In the genomic region with DNA sequence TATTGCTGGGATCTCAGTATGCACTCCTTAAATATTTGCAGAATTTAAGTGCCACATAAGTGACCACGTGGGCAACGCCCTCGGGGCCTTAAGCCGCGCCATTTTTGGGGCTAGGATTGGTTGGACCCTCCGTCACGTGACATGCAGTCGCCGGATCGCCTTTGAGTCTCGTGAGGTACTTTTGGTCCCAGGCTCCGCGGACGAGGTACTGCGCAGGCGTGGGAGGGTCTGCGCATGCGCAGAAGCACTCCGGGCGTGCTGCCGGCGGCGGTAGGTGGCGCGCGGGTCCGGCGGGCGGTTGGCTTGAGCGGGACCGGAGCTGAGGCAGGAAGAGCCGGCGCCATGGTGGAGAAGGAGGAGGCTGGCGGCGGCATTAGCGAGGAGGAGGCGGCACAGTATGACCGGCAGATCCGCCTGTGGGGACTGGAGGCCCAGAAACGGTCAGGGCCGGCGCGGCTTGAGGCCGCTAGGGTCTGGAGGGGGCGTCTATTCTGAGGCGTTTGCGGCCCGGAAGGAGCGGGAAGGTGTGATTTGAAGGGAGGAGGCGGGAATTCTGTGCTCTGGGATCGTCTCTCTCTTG, we compare ENCODE assay signal across 8 cellular contexts. TPM values are rescaled to one million over a fixed set of nuclear protein-coding genes. Genes with fewer than 3 reads are reported as not detected.
DNase-seq lines count a peak whose midpoint lies in the region; ATAC-seq, FAIRE-seq and TF ChIP-seq lines count a peak whose summit lies in the region.

A gene (plus strand): TSS at position 247 of the 580 bp plus-strand sequence. CDS start 96 bp downstream, at position 343.

- in situ Hi-C loops in HepG2 (cut with HindIII; ENCODE audit: extremely low pct_ligation_motif_present, low pct_unique_long_range_greater_than_20kb), result no loop called here

- TF ChIP-seq EP300 in HepG2 (IDR thresholded peaks at IDR 0.05; ENCODE audit: low read depth in 2 of 2, low read length in 2 of 2) (no peak), HepG2 (CRISPR knock-in tag; IDR thresholded peaks at IDR 0.05; ENCODE audit: borderline replicate concordance) (no peak)

- peaks cover 20% of the 10 kb centered on the region for H4K20me1 ChIP-seq in HepG2 (ENCODE audit: insufficient read depth, low read length)

- H3K9ac ChIP-seq in HepG2 (ENCODE audit: insufficient read depth, low read depth, low read length), result peak within 1 kb of the TSS; percentile 89

- H3K79me2 ChIP-seq in HepG2 (ENCODE audit: insufficient read depth, low read length), result peaks cover 48% of the 10 kb centered on the region

- peak within 1 kb of the TSS; percentile 73 for H3K4me2 ChIP-seq in HepG2 (ENCODE audit: low read depth, low read length)

- TF ChIP-seq CTCF in C4-2B (conservative IDR thresholded peaks at IDR 0.05), result peak; percentile 57
- TF ChIP-seq CTCF in HepG2 (CRISPR knock-in tag; IDR thresholded peaks at IDR 0.05), result peak; percentile 90

- peaks cover 44% of the 10 kb centered on the region for H3K4me1 ChIP-seq in HepG2 (ENCODE audit: insufficient read depth, low read length)

- H2AFZ ChIP-seq in HepG2 (ENCODE audit: low read length), result peak within 1 kb of the TSS; percentile 6

- peak; percentile 81 for FAIRE-seq in HepG2 (lab: Jason Lieb, UNC)

- no peaks in the 10 kb centered on the region for H3K9me3 ChIP-seq in HepG2 (ENCODE audit: low read length)

- POLR2A ChIA-PET in HepG2 (lab: Yijun Ruan, JAX), result interaction anchor here (0.8 to 3.9 kb wide), 10 partner anchors 18 to 126 kb away, joined by 3 to 46 read pairs (median 8); a partner anchor contains a TSS

- no TSS peak for BruUV-seq in HepG2 (replicated peaks; lab: Mats Ljungman, UMichigan)

- ATAC-seq in GM19351 (IDR thresholded peaks at IDR 0.05; ENCODE audit: unreplicated experiment) (peak; percentile 80), HG03558 (IDR thresholded peaks at IDR 0.05; ENCODE audit: extremely low read depth, unreplicated experiment) (peak; percentile 61), HepG2 (peak; percentile 90)

- no peak; the same call in 1 of the 2 replicates for TF ChIP-seq RAD21 in HepG2 (CRISPR knock-in tag; IDR thresholded peaks at IDR 0.05)

- CTCF ChIA-PET in HepG2 (lab: Yijun Ruan, JAX; ENCODE audit: low intra/inter-chr PET ratio, low total read pairs), result no interaction called here

- H3K27ac ChIP-seq in C4-2B (peak within 1 kb of the TSS; percentile 93), HepG2 (ENCODE audit: extremely low read length, insufficient read depth, low read length) (peak within 1 kb of the TSS; percentile 81)

- intact Hi-C loops in HepG2 (cut with micrococcal nuclease; ENCODE audit: unreplicated experiment), result no loop called here

- peak within 1 kb of the TSS; percentile 78 to 87 (median 87) for H3K4me3 ChIP-seq in HepG2 (replicated peaks in 1 of 3; ENCODE audit: insufficient read depth in 1 of 3, low read depth in 2 of 3, low read length in 3 of 3)

- no peaks in the 10 kb centered on the region; a peak in 1 of 5 replicates for H3K27me3 ChIP-seq in HepG2 (ENCODE audit: control insufficient read depth in 1 of 2, insufficient read depth in 2 of 2, low read length in 2 of 2)

- peaks cover 0 to 5% of the 10 kb centered on the region in 2 experiments; a peak in 1 of 5 replicates for H3K36me3 ChIP-seq in HepG2 (replicated peaks in 1 of 2; ENCODE audit: control insufficient read depth in 1 of 2, insufficient read depth in 2 of 2, low read length in 2 of 2)

- WGBS in HepG2 (ENCODE audit: low lambda C conversion rate), result 2% methylated on average over 20 of the region's 51 CpGs

- peak; percentile 45 to 81; a peak in 3 of 4 replicates for TF ChIP-seq POLR2A in HepG2 (IDR thresholded peaks at IDR 0.05; ENCODE audit: insufficient read depth in 1 of 2, low read depth in 2 of 2, low read length in 2 of 2)

- DNase-seq in NCI-H748 treated with DMSO at 0.1 percent for 48 hours (lab: John Stamatoyannopoulos, UW) (peak; percentile 94), dermis microvascular lymphatic vessel endothelial cell (ENCODE audit: low read depth in 2 of 2) (peak; percentile 96 to 98), HepG2 (ENCODE audit: low spot score) (peak; percentile 97)
- DNase-seq in activated CD4-positive, alpha-beta T cell treated with anti-CD3 and anti-CD28 coated beads, Interleukin-2, amount 50 U/mL, for 24 hours (ENCODE audit: low read depth in 1 of 2, low spot score in 1 of 2), result peak; percentile 90 to 98
- peak; percentile 88 for DNase-seq in stimulated activated CD4-positive, alpha-beta T cell treated with anti-CD3 and anti-CD28 coated beads, Interleukin-4, amount 100 ng/mL, for 1 hour

TF ChIP-seq in HepG2, 621 proteins besides CTCF, POLR2A, EP300 and RAD21 (continues in another document):
- TF ChIP-seq ATF1 (CRISPR knock-in tag; IDR thresholded peaks at IDR 0.05), result no peak
- TF ChIP-seq, protein P1, sequence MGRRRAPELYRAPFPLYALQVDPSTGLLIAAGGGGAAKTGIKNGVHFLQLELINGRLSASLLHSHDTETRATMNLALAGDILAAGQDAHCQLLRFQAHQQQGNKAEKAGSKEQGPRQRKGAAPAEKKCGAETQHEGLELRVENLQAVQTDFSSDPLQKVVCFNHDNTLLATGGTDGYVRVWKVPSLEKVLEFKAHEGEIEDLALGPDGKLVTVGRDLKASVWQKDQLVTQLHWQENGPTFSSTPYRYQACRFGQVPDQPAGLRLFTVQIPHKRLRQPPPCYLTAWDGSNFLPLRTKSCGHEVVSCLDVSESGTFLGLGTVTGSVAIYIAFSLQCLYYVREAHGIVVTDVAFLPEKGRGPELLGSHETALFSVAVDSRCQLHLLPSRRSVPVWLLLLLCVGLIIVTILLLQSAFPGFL (CRISPR knock-in tag; IDR thresholded peaks at IDR 0.05), result no peak
- TF ChIP-seq PPARG (CRISPR knock-in tag; conservative IDR thresholded peaks at IDR 0.05), result no peak
- 0 out of 2 replicates have a peak, but pooled peaks have one; percentile 18 for TF ChIP-seq ZBTB20 (CRISPR knock-in tag; IDR thresholded peaks at IDR 0.05; ENCODE audit: borderline replicate concordance, low read depth)
- peak; percentile 43 for TF ChIP-seq CREB1 (IDR thresholded peaks at IDR 0.05)
- TF ChIP-seq CREB1 (CRISPR knock-in tag; IDR thresholded peaks at IDR 0.05), result peak; percentile 39; the same call in 1 of the 2 replicates
- TF ChIP-seq, protein P2, sequence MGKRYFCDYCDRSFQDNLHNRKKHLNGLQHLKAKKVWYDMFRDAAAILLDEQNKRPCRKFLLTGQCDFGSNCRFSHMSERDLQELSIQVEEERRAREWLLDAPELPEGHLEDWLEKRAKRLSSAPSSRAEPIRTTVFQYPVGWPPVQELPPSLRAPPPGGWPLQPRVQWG (CRISPR knock-in tag; IDR thresholded peaks at IDR 0.05; ENCODE audit: borderline replicate concordance, low read depth), result no peak
- TF ChIP-seq GTF3A (CRISPR knock-in tag; conservative IDR thresholded peaks at IDR 0.05), result 0 out of 2 replicates have a peak, but pooled peaks have one; percentile 62
- 0 out of 2 replicates have a peak, but pooled peaks have one; percentile 3 for TF ChIP-seq ZSCAN22 (CRISPR knock-in tag; IDR thresholded peaks at IDR 0.05)

RNA-seq across cellular contexts. Expression of the gene that starts here (rescaled TPM):
- total RNA-seq in dermis microvascular lymphatic vessel endothelial cell (139 and 164 TPM in 2 replicates), HepG2 (2016; rRNA removed; fragmentation: Illumina TruSeq; extraction: Trizol) (197 and 250 TPM in 2 replicates)
- 27.4 and 28.3 TPM in 2 replicates for total RNA-seq in HepG2 (2016; cell fraction: cytosol; rRNA removed; fragmentation: Illumina TruSeq; extraction: Trizol; ENCODE audit: low read depth)
- total RNA-seq in HepG2 (2016; cell fraction: insoluble cytoplasmic fraction; rRNA removed; fragmentation: Illumina TruSeq; extraction: Trizol), result 203 and 249 TPM in 2 replicates
- total RNA-seq in HepG2 (2016; cell fraction: membrane; rRNA removed; fragmentation: Illumina TruSeq; extraction: Trizol), result 68.8 and 71.8 TPM in 2 replicates
- 79.5 and 90.1 TPM in 2 replicates for total RNA-seq in HepG2 (2016; cell fraction: nucleus; rRNA removed; fragmentation: Illumina TruSeq; extraction: Trizol)
- polyA plus RNA-seq in HepG2 (2011; rRNA removed), result 73.2 and 87.6 TPM in 2 replicates
- 88.2 and 89.6 TPM in 2 replicates for polyA plus RNA-seq in HepG2 (2011; cell fraction: cytosol; rRNA removed)
- 26.8 and 31.7 TPM in 2 replicates for polyA plus RNA-seq in HepG2 (2011; cell fraction: nucleus; rRNA removed)
- polyA plus RNA-seq in HepG2 (2012), result 92.3 and 105 TPM in 2 replicates
- polyA plus RNA-seq in HepG2 (2016; cell fraction: cytosol; fragmentation: Illumina TruSeq; extraction: Trizol; ENCODE audit: low read depth), result 24.4 and 24.9 TPM in 2 replicates
- polyA plus RNA-seq in HepG2 (2016; cell fraction: insoluble cytoplasmic fraction; fragmentation: Illumina TruSeq; extraction: Trizol; ENCODE audit: low read depth), result 266 and 269 TPM in 2 replicates
- polyA plus RNA-seq in HepG2 (2016; cell fraction: membrane; fragmentation: Illumina TruSeq; extraction: Trizol; ENCODE audit: low read depth), result 52.5 and 52.7 TPM in 2 replicates
- polyA plus RNA-seq in HepG2 (2016; cell fraction: nucleus; fragmentation: Illumina TruSeq; extraction: Trizol; ENCODE audit: insufficient read depth, low read depth), result 107 and 114 TPM in 2 replicates
- polyA minus RNA-seq in HepG2 (2011; rRNA and poly(A)+ RNA removed; ENCODE audit: low replicate concordance), result 68.8 and 79.3 TPM in 2 replicates
- 36.7 and 40.2 TPM in 2 replicates for polyA minus RNA-seq in HepG2 (2011; cell fraction: cytosol; rRNA and poly(A)+ RNA removed)
- polyA minus RNA-seq in HepG2 (2011; cell fraction: nucleus; rRNA and poly(A)+ RNA removed), result 15.1 and 20.1 TPM in 2 replicates

Comparison
In these comparisons a context has a peak if more than half of its experiments do, and no peak if none do; other contexts are left out.
1. Peak in every context shown above with its lines: DNase-seq, ATAC-seq, H3K4me3 ChIP-seq and H3K27ac ChIP-seq.